ENCODE assay signal across 9 cellular contexts in genomic region chr7:43439631-43440401, GRCh38.
A peak's percentile ranks its signal among the peaks of the same experiment; 100 is the strongest.
DNase-seq lines count a peak whose midpoint lies in the region; ATAC-seq and TF ChIP-seq lines count a peak whose summit lies in the region.
"Had no signal": no experiment of that assay in that cellular context is flagged by ENCODE, and none has a peak within 500 bp of the region (broad histone marks: within the 10 kb centered on the region; RNA-seq: fewer than 3 reads in every experiment).

No MANE protein-coding gene starts in this region.

- no peaks in the 10 kb centered on the region; the same call in 1 of the 2 replicates for H3K27me3 ChIP-seq in SK-N-SH (ENCODE audit: insufficient read depth)

- H4K20me1 ChIP-seq in SK-N-SH (ENCODE audit: insufficient read depth), result no peaks in the 10 kb centered on the region

- no peak overlapping the region for H3K4me3 ChIP-seq in SK-N-SH (ENCODE audit: low read depth in 2 of 2, low read length in 1 of 2)
- H3K4me3 ChIP-seq: skin epidermis had no signal

- POLR2A ChIA-PET in SK-N-SH (lab: Yijun Ruan, JAX), result no interaction called here
- POLR2A ChIA-PET in activated naive CD8-positive, alpha-beta T cell treated with anti-CD3 and anti-CD28 coated beads, Interleukin-2, amount 10 ng/mL, durations not matched to agents 7 days and 5 days (lab: Charles Lee), result no interaction called here

- H3K79me2 ChIP-seq in SK-N-SH (ENCODE audit: insufficient read depth), result no peaks in the 10 kb centered on the region

- H3K4me2 ChIP-seq in SK-N-SH, result no peak overlapping the region

- H3K9me2 ChIP-seq in SK-N-SH, result no peaks in the 10 kb centered on the region

- peak; percentile 56 for TF ChIP-seq RAD21 in SK-N-SH (IDR thresholded peaks at IDR 0.05; ENCODE audit: low read length)

- no peak for TF ChIP-seq EP300 in SK-N-SH (IDR thresholded peaks at IDR 0.05; ENCODE audit: borderline replicate concordance in 1 of 2, low read depth in 1 of 2, low read length in 1 of 2)

- H3K4me1 Mint-ChIP-seq in activated naive CD8-positive, alpha-beta T cell treated with anti-CD3 and anti-CD28 coated beads, Interleukin-2, amount 10 ng/mL, durations not matched to agents 7 days and 5 days, result peaks cover 1% of the 10 kb centered on the region

- H3K27me3 Mint-ChIP-seq in activated naive CD8-positive, alpha-beta T cell treated with anti-CD3 and anti-CD28 coated beads, Interleukin-2, amount 10 ng/mL, durations not matched to agents 7 days and 5 days, result peaks cover 2% of the 10 kb centered on the region

- peaks cover 0 to 5% of the 10 kb centered on the region in 2 experiments; a peak in 2 of 4 replicates for H3K4me1 ChIP-seq in SK-N-SH (ENCODE audit: control insufficient read depth in 1 of 2, insufficient read depth in 2 of 2, low read depth in 1 of 2, low read length in 1 of 2)

- H3K27ac ChIP-seq in SK-N-SH (ENCODE audit: low read depth in 2 of 2, low read length in 1 of 2), result no peak overlapping the region
- H3K27ac ChIP-seq: skin epidermis had no signal

- H3F3A ChIP-seq in SK-N-SH (replicated peaks; ENCODE audit: insufficient read depth), result no peaks in the 10 kb centered on the region

- H3K9ac ChIP-seq in SK-N-SH, result no peak overlapping the region

- H3K36me3 ChIP-seq in SK-N-SH (replicated peaks in 1 of 2; ENCODE audit: control insufficient read depth in 1 of 2, insufficient read depth in 2 of 2, low read length in 1 of 2), result no peaks in the 10 kb centered on the region

- H3K27ac Mint-ChIP-seq in activated naive CD8-positive, alpha-beta T cell treated with anti-CD3 and anti-CD28 coated beads, Interleukin-2, amount 10 ng/mL, durations not matched to agents 7 days and 5 days, result no peak overlapping the region

- WGBS in SK-N-SH (ENCODE audit: low lambda C conversion rate), result 59% methylated on average over 15 of the region's 15 CpGs

- H3K9me3 ChIP-seq in SK-N-SH, result no peaks in the 10 kb centered on the region

- no peaks in the 10 kb centered on the region for H3K36me3 Mint-ChIP-seq in activated naive CD8-positive, alpha-beta T cell treated with anti-CD3 and anti-CD28 coated beads, Interleukin-2, amount 10 ng/mL, durations not matched to agents 7 days and 5 days

- CTCF ChIA-PET in SK-N-SH (lab: Yijun Ruan, JAX), result interaction anchor here (0.6 to 9.9 kb wide), 29 partner anchors 9 to 499 kb away, joined by 3 to 79 read pairs (median 4); partner anchors contain the start of gene STK17A

- no peak overlapping the region for H2AFZ ChIP-seq in SK-N-SH (ENCODE audit: low read depth)

- DNase-seq in AG20443 (ENCODE audit: low spot score) (peak; percentile 87), HUDEP-2 (lab: John Stamatoyannopoulos, UW; ENCODE audit: unreplicated experiment in 76 of 76) (peak in 52 of 76 experiments; percentile 1 to 51 (median 26)), SK-N-SH (peak; percentile 76), iPS-NIHi11 (ENCODE audit: low spot score) (peak; percentile 85)
- peak; percentile 62 for DNase-seq in activated naive CD8-positive, alpha-beta T cell treated with anti-CD3 and anti-CD28 coated beads, Interleukin-2, amount 10 ng/mL, durations not matched to agents 7 days and 5 days
- peak; percentile 46 to 59 for DNase-seq in stimulated activated CD4-positive, alpha-beta T cell treated with anti-CD3 and anti-CD28 coated beads, Interleukin-2, amount 100 ng/mL, for 48 hours

- H3K9me3 Mint-ChIP-seq in activated naive CD8-positive, alpha-beta T cell treated with anti-CD3 and anti-CD28 coated beads, Interleukin-2, amount 10 ng/mL, durations not matched to agents 7 days and 5 days, result no peaks in the 10 kb centered on the region

- H3K4me3 Mint-ChIP-seq in activated naive CD8-positive, alpha-beta T cell treated with anti-CD3 and anti-CD28 coated beads, Interleukin-2, amount 10 ng/mL, durations not matched to agents 7 days and 5 days, result no peak overlapping the region

- peak; percentile 76 for ATAC-seq in GM18909 (IDR thresholded peaks at IDR 0.05; ENCODE audit: poor library complexity, unreplicated experiment)
- ATAC-seq in activated naive CD8-positive, alpha-beta T cell treated with anti-CD3 and anti-CD28 coated beads, Interleukin-2, amount 10 ng/mL, durations not matched to agents 7 days and 5 days (ENCODE audit: low read depth), result peak; percentile 58
- no peak for ATAC-seq in HG03439 (IDR thresholded peaks at IDR 0.05; ENCODE audit: unreplicated experiment)

- TF ChIP-seq CTCF in SK-N-SH (IDR thresholded peaks at IDR 0.05), result peak; percentile 89

TF ChIP-seq in SK-N-SH, 30 proteins besides CTCF, POLR2A, EP300 and RAD21:
- TF ChIP-seq SMC3 (IDR thresholded peaks at IDR 0.05; ENCODE audit: low read depth, low read length) (peak; percentile 40), MXI1 (IDR thresholded peaks at IDR 0.05; ENCODE audit: low read depth, low read length) (no peak)
TF ChIP-seq in SK-N-SH: peak in this region for 1.

Comparison
In these comparisons a context has a peak if more than half of its experiments do, and no peak if none do; other contexts are left out.
1. DNase-seq: peak in every context shown above with its lines; median percentile 87 in AG20443; 85 in iPS-NIHi11; 76 in SK-N-SH; 62 in activated naive CD8-positive, alpha-beta T cell treated with anti-CD3 and anti-CD28 coated beads, Interleukin-2, amount 10 ng/mL, durations not matched to agents 7 days and 5 days; 52 in stimulated activated CD4-positive, alpha-beta T cell treated with anti-CD3 and anti-CD28 coated beads, Interleukin-2, amount 100 ng/mL, for 48 hours; 26 in HUDEP-2.